26 cellular contexts compared by ENCODE assay signal in the genomic region with DNA sequence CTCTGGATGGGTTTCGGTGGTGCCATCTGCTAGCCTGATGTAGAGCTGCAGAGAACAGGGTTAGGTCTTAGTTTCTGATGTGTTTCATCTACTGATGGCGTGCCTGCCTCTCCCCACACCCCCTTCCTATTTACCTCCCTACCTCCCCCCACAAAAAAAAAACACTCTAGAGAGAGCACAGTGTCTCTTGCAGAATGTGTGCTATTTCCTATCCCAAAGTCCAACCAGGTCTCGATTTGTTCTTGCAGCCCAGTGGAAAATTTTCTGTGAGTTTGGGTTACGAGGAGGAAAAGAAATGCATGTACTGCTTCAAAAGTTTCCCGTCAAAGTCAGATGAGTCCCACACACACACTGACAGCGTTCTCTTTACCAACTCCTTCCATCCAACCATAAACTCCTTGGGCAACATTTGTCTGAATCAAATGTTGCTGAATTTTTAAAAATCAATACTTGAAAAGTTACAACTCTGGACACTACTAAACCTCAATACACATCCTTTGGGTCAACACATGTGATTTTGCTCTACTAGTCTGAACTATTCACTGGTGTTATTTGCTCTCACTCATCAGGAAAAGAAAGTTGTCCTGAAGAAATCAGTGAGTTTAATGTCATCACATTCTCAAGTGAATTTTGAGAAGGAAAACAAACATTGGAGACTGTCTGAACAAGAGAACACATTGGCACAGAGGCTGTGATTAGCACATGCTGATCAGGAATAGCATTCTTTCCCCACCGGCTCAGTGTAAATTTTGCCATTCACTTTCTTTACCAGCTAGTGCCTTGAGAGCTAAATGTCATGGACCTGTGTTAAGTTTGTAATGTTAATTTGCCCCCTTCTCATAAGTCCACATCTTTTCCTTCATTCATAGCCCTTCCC.
A peak's percentile ranks its signal among the peaks of the same experiment; 100 is the strongest.
DNase-seq lines count a peak whose midpoint lies in the region; ATAC-seq and TF ChIP-seq lines count a peak whose summit lies in the region.
"Had no signal": no experiment of that assay in that cellular context is flagged by ENCODE, and none has a peak within 500 bp of the region (broad histone marks: within the 10 kb centered on the region; RNA-seq: fewer than 3 reads in every experiment).

No MANE protein-coding gene starts in this region.

- peaks cover 3% of the 10 kb centered on the region for H3K36me3 ChIP-seq in left ventricle myocardium inferior
- peaks cover 30% of the 10 kb centered on the region for H3K36me3 ChIP-seq in mesodermal cell (ENCODE audit: control insufficient read depth, insufficient read depth, low read length)
- peaks cover 8 to 71% (median 29%) of the 10 kb centered on the region in 3 donors for H3K36me3 ChIP-seq in tibial artery
- H3K36me3 ChIP-seq: transverse colon had no signal

- DNase-seq in amniotic epithelial cell (ENCODE audit: low read depth) (peak; percentile 67), left ventricle myocardium inferior (no peak), tibial artery (no peak), medulla oblongata (ENCODE audit: extremely low spot score) (no peak), NCI-H1694 treated with DMSO at 0.1 percent for 48 hours (lab: John Stamatoyannopoulos, UW) (no peak)
- DNase-seq: activated CD8-positive, alpha-beta memory T cell treated with anti-CD3 and anti-CD28 coated beads, Interleukin-2, amount 50 U/mL, for 48 hours; activated CD8-positive, alpha-beta T cell treated with anti-CD3 and anti-CD28 coated beads for 36 hours; activated naive CD4-positive, alpha-beta T cell treated with anti-CD3 and anti-CD28 coated beads, Interleukin-2, amount 10 ng/mL, durations not matched to agents 7 days and 5 days; amniotic stem cell; DMS 273 treated with DMSO at 0.1 percent for 48 hours; effector memory CD8-positive, alpha-beta T cell; HCEC 1CT; MV-4-11; NCI-H1436; NCI-H2081 treated with DMSO at 0.1 percent for 48 hours; NCI-H345; PC-9; stimulated activated CD8-positive, alpha-beta memory T cell treated with anti-CD3 and anti-CD28 coated beads, Interleukin-4, amount 100 ng/mL, for 48 hours; stimulated activated naive CD8-positive, alpha-beta T cell treated with anti-CD3 and anti-CD28 coated beads, Interleukin-15, amount 100 ng/mL, for 72 hours; transverse colon had no signal

- WGBS in mesodermal cell (ENCODE audit: insufficient coverage in 2 of 2), 2 experiments = 93% methylated on average over 2 of the region's 7 CpGs; no CpG with 5 or more reads in 1 of the 2 experiments

- intact Hi-C loops in left ventricle myocardium inferior (cut with micrococcal nuclease) = no loop called here
- intact Hi-C loops in tibial artery (cut with DNase I; ENCODE audit: low total_unique reads) = no loop called here

- TF ChIP-seq CTCF in left ventricle myocardium inferior (IDR thresholded peaks at IDR 0.05; ENCODE audit: borderline replicate concordance) = no peak
- TF ChIP-seq CTCF in tibial artery (IDR thresholded peaks at IDR 0.05) = no peak

- H3K9me3 ChIP-seq in left ventricle myocardium inferior (replicated peaks) = no peaks in the 10 kb centered on the region
- H3K9me3 ChIP-seq in mesodermal cell (ENCODE audit: control insufficient read depth, low read length) = no peaks in the 10 kb centered on the region
- H3K9me3 ChIP-seq in tibial artery = no peaks in the 10 kb centered on the region
- H3K9me3 ChIP-seq: transverse colon had no signal

- no peaks in the 10 kb centered on the region for H3K27me3 ChIP-seq in left ventricle myocardium inferior (ENCODE audit: low read depth)
- no peaks in the 10 kb centered on the region for H3K27me3 ChIP-seq in tibial artery
- H3K27me3 ChIP-seq: transverse colon had no signal

- peak overlapping the region; percentile 78 for H3K27ac ChIP-seq in left ventricle myocardium inferior (replicated peaks)
- peak overlapping the region; percentile 39 for H3K27ac ChIP-seq in mesodermal cell (ENCODE audit: low read depth, low read length, severe bottlenecking)
- peak overlapping the region; percentile 58 to 65 for H3K27ac ChIP-seq in tibial artery
- H3K27ac ChIP-seq: parathyroid adenoma, PC-9, transverse colon had no signal

- peaks cover 22% of the 10 kb centered on the region for H3K4me1 ChIP-seq in left ventricle myocardium inferior
- H3K4me1 ChIP-seq in mesodermal cell (ENCODE audit: control insufficient read depth, insufficient read depth, low read length, poor library complexity, severe bottlenecking) = peaks cover 17% of the 10 kb centered on the region
- peaks cover 0 to 44% (median 0%) of the 10 kb centered on the region in 4 donors for H3K4me1 ChIP-seq in tibial artery
- H3K4me1 ChIP-seq: parathyroid adenoma, transverse colon had no signal

- H3K4me3 ChIP-seq in left ventricle myocardium inferior (no peak overlapping the region), mesodermal cell (ENCODE audit: extremely low read depth, insufficient read depth, low read length, poor library complexity, severe bottlenecking) (no peak overlapping the region), tibial artery (no peak overlapping the region)
- H3K4me3 ChIP-seq: GM12878, PC-9, transverse colon had no signal

- ATAC-seq in HG03378 (IDR thresholded peaks at IDR 0.05; ENCODE audit: unreplicated experiment) (no peak), HG03442 (IDR thresholded peaks at IDR 0.05; ENCODE audit: unreplicated experiment) (no peak)
- ATAC-seq: activated CD8-positive, alpha-beta T cell treated with anti-CD3 and anti-CD28 coated beads for 36 hours; effector memory CD8-positive, alpha-beta T cell; GM12878; SK-N-SH treated with all-trans-retinoic acid at 6 μM for 48 hours; stimulated activated naive CD8-positive, alpha-beta T cell treated with anti-CD3 and anti-CD28 coated beads, Interleukin-15, amount 100 ng/mL, for 72 hours had no signal
